In genomic region chr2:42171396-42171971, GRCh38 we compare ENCODE assay signal across 8 cellular contexts. TPM values are rescaled to one million over a fixed set of nuclear protein-coding genes. Genes with fewer than 3 reads are reported as not detected.
A peak's percentile ranks its signal among the peaks of the same experiment; 100 is the strongest.
DNase-seq lines count a peak whose midpoint lies in the region; ATAC-seq and TF ChIP-seq lines count a peak whose summit lies in the region.

No MANE protein-coding gene starts in this region.

- CTCF ChIA-PET in IMR-90 (lab: Yijun Ruan, JAX) = interaction anchor here (0.7 to 1.2 kb wide), 3 partner anchors 14 to 51 kb away, joined by 3 to 5 read pairs (median 4); no protein-coding TSS in a partner anchor

- no peak overlapping the region for H4K91ac ChIP-seq in IMR-90 (ENCODE audit: insufficient read depth, low read depth, low read length)

- H3K27ac Mint-ChIP-seq in endodermal cell = no peak overlapping the region
- H3K27ac Mint-ChIP-seq in natural killer cell treated with Interleukin-12 subunit alpha and Interleukin-12 subunit beta and Interleukin-15 and Interleukin-18, amount 100 ng/mL, for 72 hours = no peak overlapping the region

- BruUV-seq in IMR-90 (replicated peaks; lab: Mats Ljungman, UMichigan) = TSS peak; percentile 19

- no peak overlapping the region for H4K5ac ChIP-seq in IMR-90 (ENCODE audit: low read depth, low read length)

- no peak for TF ChIP-seq EP300 in suprapubic skin (IDR thresholded peaks at IDR 0.05)

- POLR2A ChIA-PET in IMR-90 (lab: Charles Lee; ENCODE audit: unreplicated experiment) = no interaction called here

- no peak overlapping the region for H2BK15ac ChIP-seq in IMR-90 (ENCODE audit: low read depth, low read length)

- dilution Hi-C loops in IMR-90 (cut with HindIII; ENCODE audit: low sequenced_read_pairs, unreplicated experiment) = no loop called here

- no peak overlapping the region for H3K4ac ChIP-seq in IMR-90 (ENCODE audit: low read depth, low read length)

- no peak overlapping the region for H2BK120ac ChIP-seq in IMR-90 (ENCODE audit: low read depth, low read length)

- no peak for TF ChIP-seq RAD21 in IMR-90 (IDR thresholded peaks at IDR 0.05; ENCODE audit: low read length)

- H4K8ac ChIP-seq in IMR-90 (ENCODE audit: low read depth in 2 of 2, low read length in 2 of 2) = no peak overlapping the region

- H3K14ac ChIP-seq in IMR-90 (replicated peaks; ENCODE audit: low read depth, low read length) = 0 out of 2 replicates have a peak overlapping the region, but pooled peaks have one; percentile 35

- H3K4me2 ChIP-seq in IMR-90 (ENCODE audit: low read depth, low read length) = peak overlapping the region; percentile 90

- H4K20me1 ChIP-seq in IMR-90 (ENCODE audit: insufficient read depth, low read length) = peaks cover 30% of the 10 kb centered on the region

- H2BK5ac ChIP-seq in IMR-90 (ENCODE audit: low read depth, low read length, poor library complexity, severe bottlenecking) = peak overlapping the region; percentile 42

- H3K36me3 Mint-ChIP-seq in endodermal cell (ENCODE audit: low read depth) = peaks cover 3% of the 10 kb centered on the region
- H3K36me3 Mint-ChIP-seq in natural killer cell treated with Interleukin-12 subunit alpha and Interleukin-12 subunit beta and Interleukin-15 and Interleukin-18, amount 100 ng/mL, for 72 hours = peaks cover 6% of the 10 kb centered on the region

- H3K4me1 Mint-ChIP-seq in endodermal cell = peaks cover 4% of the 10 kb centered on the region
- H3K4me1 Mint-ChIP-seq in natural killer cell treated with Interleukin-12 subunit alpha and Interleukin-12 subunit beta and Interleukin-15 and Interleukin-18, amount 100 ng/mL, for 72 hours (ENCODE audit: low read depth in 2 of 2) = peaks cover 17 to 18% of the 10 kb centered on the region in 2 donors

- no peak overlapping the region; the same call in 1 of the 2 replicates for H2AK5ac ChIP-seq in IMR-90 (ENCODE audit: low read depth, low read length)

- in situ Hi-C loops in IMR-90 (cut with MboI; ENCODE audit: low sequenced_read_pairs) = no loop called here

- H3K4me1 ChIP-seq in IMR-90 (ENCODE audit: control insufficient read depth, insufficient read depth, low read length) (peaks cover 11% of the 10 kb centered on the region), endodermal cell (ENCODE audit: control insufficient read depth, insufficient read depth, low read length) (peaks cover 4% of the 10 kb centered on the region), suprapubic skin (peaks cover 36% of the 10 kb centered on the region)

- H3K27ac ChIP-seq in IMR-90 (ENCODE audit: insufficient read depth, low read length) = peak overlapping the region; percentile 3; the same call in 1 of the 2 replicates
- no peak overlapping the region for H3K27ac ChIP-seq in endodermal cell (ENCODE audit: low read depth, low read length)
- H3K27ac ChIP-seq in suprapubic skin = no peak overlapping the region

- peaks cover 7% of the 10 kb centered on the region; the same call in 1 of the 2 replicates for H3K9me1 ChIP-seq in IMR-90 (ENCODE audit: insufficient read depth, low read length)

- no peak overlapping the region for H2BK20ac ChIP-seq in IMR-90 (ENCODE audit: low read depth, low read length)

- TF ChIP-seq POLR2A in IMR-90 (IDR thresholded peaks at IDR 0.05; ENCODE audit: low read depth, low read length) = no peak
- TF ChIP-seq POLR2A in suprapubic skin (IDR thresholded peaks at IDR 0.05) = no peak

- peak overlapping the region; percentile 62 for H3K9ac ChIP-seq in IMR-90 (ENCODE audit: low read depth, low read length)
- H3K9ac ChIP-seq in endodermal cell (ENCODE audit: extremely low read depth, low read length, poor library complexity, severe bottlenecking) = no peak overlapping the region

- peak overlapping the region; percentile 30 for H3K23ac ChIP-seq in IMR-90 (ENCODE audit: low read depth, low read length)

- 50% methylated on average over 2 of the region's 3 CpGs; no CpG with 5 or more reads in 1 of the 2 experiments for WGBS in IMR-90 (ENCODE audit: extremely low coverage in 2 of 2, insufficient read length in 1 of 2), 2 experiments
- WGBS in endodermal cell (ENCODE audit: insufficient coverage in 1 of 2, insufficient read length in 1 of 2), 2 experiments = 61 to 100% methylated on average over 2 to 3 of the region's 3 CpGs
- WGBS in suprapubic skin = 50% methylated on average over 3 of the region's 3 CpGs

- H3K79me1 ChIP-seq in IMR-90 (ENCODE audit: low read depth in 1 of 2, low read length in 2 of 2) = peaks cover 20 to 44% of the 10 kb centered on the region in 2 experiments

- ATAC-seq in IMR-90 (ENCODE audit: low read depth) (no peak), HG02970 (IDR thresholded peaks at IDR 0.05; ENCODE audit: low FRiP score, unreplicated experiment) (no peak)
- no peak for ATAC-seq in natural killer cell treated with Interleukin-12 subunit alpha and Interleukin-12 subunit beta and Interleukin-15 and Interleukin-18, amount 100 ng/mL, for 72 hours

- H3K4me3 ChIP-seq in IMR-90 (ENCODE audit: insufficient read depth, low read depth, low read length) (peak overlapping the region; percentile 92; the same call in 1 of the 2 replicates), endodermal cell (ENCODE audit: low read length) (peak overlapping the region; percentile 93), suprapubic skin (peak overlapping the region; percentile 80)

- H3K9me3 ChIP-seq in IMR-90 (ENCODE audit: control insufficient read depth, insufficient read depth, low read length) (no peaks in the 10 kb centered on the region), endodermal cell (ENCODE audit: control insufficient read depth, low read length) (no peaks in the 10 kb centered on the region), suprapubic skin (no peaks in the 10 kb centered on the region)

- H3K27me3 Mint-ChIP-seq in endodermal cell (ENCODE audit: insufficient read depth) = no peaks in the 10 kb centered on the region
- no peaks in the 10 kb centered on the region for H3K27me3 Mint-ChIP-seq in natural killer cell treated with Interleukin-12 subunit alpha and Interleukin-12 subunit beta and Interleukin-15 and Interleukin-18, amount 100 ng/mL, for 72 hours

- H3K4me3 Mint-ChIP-seq in endodermal cell = no peak overlapping the region
- H3K4me3 Mint-ChIP-seq in natural killer cell treated with Interleukin-12 subunit alpha and Interleukin-12 subunit beta and Interleukin-15 and Interleukin-18, amount 100 ng/mL, for 72 hours = no peak overlapping the region

- H3K56ac ChIP-seq in IMR-90 (ENCODE audit: extremely low read depth, insufficient read depth, low read length) = no peak overlapping the region

- TF ChIP-seq CTCF in IMR-90 (conservative IDR thresholded peaks at IDR 0.05; ENCODE audit: low read depth, low read length) (no peak), endodermal cell (conservative IDR thresholded peaks at IDR 0.05) (no peak), suprapubic skin (IDR thresholded peaks at IDR 0.05) (no peak)

- no peak overlapping the region for H2AFZ ChIP-seq in IMR-90 (replicated peaks; ENCODE audit: low read length, poor library complexity)

- peak overlapping the region; percentile 28; the same call in 1 of the 2 replicates for H3K18ac ChIP-seq in IMR-90 (ENCODE audit: low read depth, low read length)

- DNase-seq in SIG-M5 treated with dmso at 0.1 percent for 504 hours (lab: John Stamatoyannopoulos, UW; ENCODE audit: unreplicated experiment) (peak; percentile 46), SIG-M5 (lab: John Stamatoyannopoulos, UW) (no peak), IMR-90 (peak; percentile 13), endodermal cell (no peak), suprapubic skin (ENCODE audit: low spot score in 2 of 2) (no peak), 8988T (no peak)
- no peak for DNase-seq in natural killer cell treated with Interleukin-12 subunit alpha and Interleukin-12 subunit beta and Interleukin-15 and Interleukin-18, amount 100 ng/mL, for 72 hours (ENCODE audit: low spot score)

- H3K27me3 ChIP-seq in IMR-90 (ENCODE audit: control insufficient read depth, insufficient read depth, low read length) (no peaks in the 10 kb centered on the region), endodermal cell (ENCODE audit: control insufficient read depth, insufficient read depth, low read length, poor library complexity, severe bottlenecking) (no peaks in the 10 kb centered on the region), suprapubic skin (no peaks in the 10 kb centered on the region)

- intact Hi-C loops in IMR-90 (cut with micrococcal nuclease) = loop anchor here (2.0 to 5.0 kb wide), 3 partner anchors 29 to 76 kb away; no protein-coding TSS in a partner anchor

- no peaks in the 10 kb centered on the region for H3K9me3 Mint-ChIP-seq in endodermal cell
- H3K9me3 Mint-ChIP-seq in natural killer cell treated with Interleukin-12 subunit alpha and Interleukin-12 subunit beta and Interleukin-15 and Interleukin-18, amount 100 ng/mL, for 72 hours = no peaks in the 10 kb centered on the region

- H2AK9ac ChIP-seq in IMR-90 (replicated peaks; ENCODE audit: low read depth, low read length, poor library complexity) = no peak overlapping the region

- H3K36me3 ChIP-seq in IMR-90 (ENCODE audit: control insufficient read depth, insufficient read depth, low read length) (no peaks in the 10 kb centered on the region; the same call in 1 of the 2 replicates), endodermal cell (ENCODE audit: control insufficient read depth, insufficient read depth, low read length) (no peaks in the 10 kb centered on the region), suprapubic skin (no peaks in the 10 kb centered on the region)

TF ChIP-seq in IMR-90, 13 proteins besides CTCF, POLR2A, EP300 and RAD21 (continues in another document):
- TF ChIP-seq USF2 (IDR thresholded peaks at IDR 0.05; ENCODE audit: low read depth, low read length) (no peak), CEBPB (IDR thresholded peaks at IDR 0.05; ENCODE audit: low read depth, low read length) (no peak), SMC3 (IDR thresholded peaks at IDR 0.05; ENCODE audit: low read depth, low read length) (no peak), MAZ (IDR thresholded peaks at IDR 0.05; ENCODE audit: borderline replicate concordance, low read depth, low read length) (no peak), MAFK (IDR thresholded peaks at IDR 0.05; ENCODE audit: low read depth, low read length) (no peak)

RNA-seq across cellular contexts. Expression of gene EML4, which starts 2.3 kb away (rescaled TPM):
- 73.7 and 85.8 TPM in 2 replicates for total RNA-seq in IMR-90 (2012; rRNA removed)
- polyA plus RNA-seq in IMR-90 (2012; rRNA removed) = 24.8 and 29.7 TPM in 2 replicates
- polyA plus RNA-seq in IMR-90 (2012; cell fraction: cytosol; rRNA removed) = 6.9 and 14.5 TPM in 2 replicates
- 24.1 and 88.2 TPM in 2 replicates for polyA plus RNA-seq in IMR-90 (2012; cell fraction: nucleus; rRNA removed; ENCODE audit: low replicate concordance)
- 10 to 100 TPM; 84.6 to 90.9 TPM for total RNA-seq in endodermal cell
- 63.3 TPM for polyA plus RNA-seq in endodermal cell (2013, experiment 1 of 2)
- 67.9 TPM for polyA plus RNA-seq in endodermal cell (2013, experiment 2 of 2)
- 10 to 100 TPM; 38.9 to 67.1 (median 43.3) TPM for total RNA-seq in suprapubic skin
- 100 to 1,000 TPM in 1 of 2 donors, 10 to 100 TPM in 1; 73.4 to 140 TPM for total RNA-seq in natural killer cell treated with Interleukin-12 subunit alpha and Interleukin-12 subunit beta and Interleukin-15 and Interleukin-18, amount 100 ng/mL, for 72 hours

Comparison
In these comparisons a context has a peak if more than half of its experiments do, and no peak if none do; other contexts are left out.
1. DNase-seq: peak in SIG-M5 treated with dmso at 0.1 percent for 504 hours (single experiment) and IMR-90 (single experiment); none in SIG-M5 (single experiment), endodermal cell (single experiment), suprapubic skin (0 of 2), 8988T (single experiment) and natural killer cell treated with Interleukin-12 subunit alpha and Interleukin-12 subunit beta and Interleukin-15 and Interleukin-18, amount 100 ng/mL, for 72 hours (single experiment).
2. Peak in every context shown above with its lines, with median percentiles within 50 percentile points of each other: H3K4me3 ChIP-seq.